Comparison of ENCODE assay signal across 9 cellular contexts in genomic region chr17:8186787-8187516, GRCh38. TPM values are rescaled to one million over a fixed set of nuclear protein-coding genes. Genes with fewer than 3 reads are reported as not detected.
DNase-seq lines count a peak whose midpoint lies in the region; ATAC-seq, FAIRE-seq and TF ChIP-seq lines count a peak whose summit lies in the region.
"Had no signal": no experiment of that assay in that cellular context is flagged by ENCODE, and none has a peak within 500 bp of the region (broad histone marks: within the 10 kb centered on the region; RNA-seq: fewer than 3 reads in every experiment).

No MANE protein-coding gene starts in this region.

- no peak overlapping the region for H3K27ac Mint-ChIP-seq in astrocyte (ENCODE audit: unreplicated experiment)
- H3K27ac Mint-ChIP-seq: stimulated activated naive CD8-positive, alpha-beta T cell treated with anti-CD3 and anti-CD28 coated beads, Interleukin-15, Interleukin-2, amounts not matched to agents 100 ng/mL and 50 ng/mL, for 24 hours had no signal

- no peak overlapping the region for H3K4me3 Mint-ChIP-seq in astrocyte (ENCODE audit: unreplicated experiment)
- H3K4me3 Mint-ChIP-seq: stimulated activated naive CD8-positive, alpha-beta T cell treated with anti-CD3 and anti-CD28 coated beads, Interleukin-15, Interleukin-2, amounts not matched to agents 100 ng/mL and 50 ng/mL, for 24 hours had no signal

- no peaks in the 10 kb centered on the region for H3K36me3 Mint-ChIP-seq in astrocyte (ENCODE audit: low read depth, unreplicated experiment)

- H3K79me2 ChIP-seq in astrocyte (ENCODE audit: insufficient read depth, low read length), result peaks cover 15% of the 10 kb centered on the region

- H3K27ac ChIP-seq in astrocyte (ENCODE audit: low read depth, low read length) (peak overlapping the region; percentile 68), vagina (peak overlapping the region; percentile 100)

- TF ChIP-seq CTCF in astrocyte (IDR thresholded peaks at IDR 0.05; ENCODE audit: insufficient read depth, low read depth, low read length) (no peak), vagina (IDR thresholded peaks at IDR 0.05) (peak in 1 of 3 experiments; percentile 29)

- H3K36me3 ChIP-seq in astrocyte (ENCODE audit: insufficient read depth, low read length) (no peaks in the 10 kb centered on the region), vagina (no peaks in the 10 kb centered on the region)

- peak overlapping the region; percentile 97 for H2AFZ ChIP-seq in astrocyte (ENCODE audit: low read depth, low read length)

- intact Hi-C loops in vagina (cut with DNase I), result loop anchor here (2.0 kb wide), 3 partner anchors 34 to 66 kb away; partner anchors contain the start of genes CTC1 and PFAS

- H3K4me3 ChIP-seq in astrocyte (ENCODE audit: insufficient read depth, low read depth, low read length) (peak overlapping the region; percentile 94), vagina (peak overlapping the region; percentile 77 to 86)

- peak; percentile 19 for ATAC-seq in HG02623 (IDR thresholded peaks at IDR 0.05; ENCODE audit: unreplicated experiment)

- H3K27me3 ChIP-seq in astrocyte (ENCODE audit: insufficient read depth, low read length) (no peaks in the 10 kb centered on the region), vagina (no peaks in the 10 kb centered on the region)

- FAIRE-seq in astrocyte (lab: Jason Lieb, UNC), result peak; percentile 92

- H3K4me1 Mint-ChIP-seq in astrocyte (ENCODE audit: low read depth, unreplicated experiment), result no peaks in the 10 kb centered on the region

- DNase-seq in DMS53 (lab: John Stamatoyannopoulos, UW), result peak; percentile 99
- DNase-seq in NCI-H1930 (lab: John Stamatoyannopoulos, UW), result peak; percentile 90 to 93
- DNase-seq in T-helper 22 cell (ENCODE audit: low read depth), result peak; percentile 67
- peak; percentile 89 for DNase-seq in astrocyte (ENCODE audit: low read depth)
- DNase-seq in hippocampal formation (lab: John Stamatoyannopoulos, UW), result peak; percentile 87 to 92
- peak; percentile 90 for DNase-seq in renal cortical epithelial cell (ENCODE audit: low read depth)
- peak in 1 of 2 donors; percentile 97 for DNase-seq in vagina (ENCODE audit: extremely low spot score in 2 of 2)

- H3K4me2 ChIP-seq in astrocyte (ENCODE audit: low read length), result peak overlapping the region; percentile 91

- H4K20me1 ChIP-seq in astrocyte (ENCODE audit: insufficient read depth, low read length), result peaks cover 24% of the 10 kb centered on the region

- peak overlapping the region; percentile 85 for H3K9ac ChIP-seq in astrocyte (ENCODE audit: low read length)

- no peaks in the 10 kb centered on the region for H3K27me3 Mint-ChIP-seq in astrocyte (ENCODE audit: low read depth, unreplicated experiment)
- H3K27me3 Mint-ChIP-seq: stimulated activated naive CD8-positive, alpha-beta T cell treated with anti-CD3 and anti-CD28 coated beads, Interleukin-15, Interleukin-2, amounts not matched to agents 100 ng/mL and 50 ng/mL, for 24 hours had no signal

- no peaks in the 10 kb centered on the region for H3K9me3 Mint-ChIP-seq in astrocyte (ENCODE audit: unreplicated experiment)
- H3K9me3 Mint-ChIP-seq: stimulated activated naive CD8-positive, alpha-beta T cell treated with anti-CD3 and anti-CD28 coated beads, Interleukin-15, Interleukin-2, amounts not matched to agents 100 ng/mL and 50 ng/mL, for 24 hours had no signal

- H3K9me3 ChIP-seq in astrocyte (ENCODE audit: insufficient read depth, low read depth, low read length), result no peaks in the 10 kb centered on the region
- H3K9me3 ChIP-seq in vagina, result no peaks in the 10 kb centered on the region

- peaks cover 25% of the 10 kb centered on the region for H3K4me1 ChIP-seq in astrocyte (ENCODE audit: insufficient read depth, low read length)
- peaks cover 40% of the 10 kb centered on the region for H3K4me1 ChIP-seq in vagina

- no peak for TF ChIP-seq POLR2A in vagina (IDR thresholded peaks at IDR 0.05)

RNA-seq across cellular contexts. Expression of gene BORCS6, which starts 3.0 kb away (rescaled TPM):
- 5.7 and 6.6 TPM in 2 replicates for total RNA-seq in astrocyte
- 11.5 and 12.9 TPM in 2 replicates for total RNA-seq in renal cortical epithelial cell
- 9.6 TPM for total RNA-seq in vagina

RNA-seq across cellular contexts. Expression of gene TMEM107, which starts 10.8 kb away (rescaled TPM):
- total RNA-seq in astrocyte (9.4 and 10.1 TPM in 2 replicates), renal cortical epithelial cell (22.7 and 24.0 TPM in 2 replicates), vagina (20.6 TPM)

RNA-seq across cellular contexts. Expression of gene AURKB, which starts 23.4 kb away (rescaled TPM):
- total RNA-seq in astrocyte (3.7 and 7.6 TPM in 2 replicates), renal cortical epithelial cell (1.0 and 27.8 TPM in 2 replicates), vagina (not detected)

RNA-seq across cellular contexts. Expression of gene VAMP2, which starts 24.2 kb away (rescaled TPM):
- total RNA-seq in astrocyte (28.0 and 31.3 TPM in 2 replicates), renal cortical epithelial cell (2.6 and 6.2 TPM in 2 replicates), vagina (35.6 TPM)

RNA-seq across cellular contexts. Expression of gene PER1, which starts 34.7 kb away (rescaled TPM):
- total RNA-seq in astrocyte (17.0 and 18.1 TPM in 2 replicates), renal cortical epithelial cell (4.3 and 34.5 TPM in 2 replicates), vagina (215 TPM)
